In genomic region chr6:8085053-8085511, GRCh38 we compare ENCODE assay signal across 8 cellular contexts. TPM values are rescaled to one million over a fixed set of nuclear protein-coding genes. Genes with fewer than 3 reads are reported as not detected.
A peak's percentile ranks its signal among the peaks of the same experiment; 100 is the strongest.
DNase-seq lines count a peak whose midpoint lies in the region; ATAC-seq and TF ChIP-seq lines count a peak whose summit lies in the region.

No MANE protein-coding gene starts in this region.

- POLR2A ChIA-PET in PC-9 (lab: Charles Lee; ENCODE audit: unreplicated experiment), result interaction anchor here (0.7 to 1.0 kb wide), 6 partner anchors 18 to 1525 kb away, joined by 4 to 10 read pairs (median 7); no protein-coding TSS in a partner anchor

- TF ChIP-seq POLR2A in transverse colon (IDR thresholded peaks at IDR 0.05), result no peak

- no peak for TF ChIP-seq CTCF in PC-9 (conservative IDR thresholded peaks at IDR 0.05)
- no peak for TF ChIP-seq CTCF in retinal pigment epithelial cell (conservative IDR thresholded peaks at IDR 0.05; ENCODE audit: low read depth, low read length)
- TF ChIP-seq CTCF in transverse colon (IDR thresholded peaks at IDR 0.05), result no peak

- in situ Hi-C loops in transverse colon (cut with MboI; ENCODE audit: low pct_ligation_motif_present in 1 of 4, low pct_unique_long_range_greater_than_20kb in 1 of 4, low sequenced_read_pairs in 3 of 4), result no loop called here

- no peak for TF ChIP-seq EP300 in transverse colon (IDR thresholded peaks at IDR 0.05; ENCODE audit: low read depth)

- peaks cover 23% of the 10 kb centered on the region for H3K79me2 ChIP-seq in PC-9 (ENCODE audit: low read depth)

- H3K4me1 ChIP-seq in PC-9 (replicated peaks; ENCODE audit: insufficient read depth) (peaks cover 58% of the 10 kb centered on the region), transverse colon (peaks cover 0 to 5% (median 0%) of the 10 kb centered on the region in 4 donors)

- DNase-seq in GM04504 (ENCODE audit: low read depth) (peak; percentile 74), PC-9 (peak; percentile 81 to 87), retinal pigment epithelial cell (ENCODE audit: low read depth) (peak; percentile 78), Kasumi-1 (lab: John Stamatoyannopoulos, UW) (no peak), transverse colon (no peak)

- ATAC-seq in esophagus mucosa (peak; percentile 74), HG03280 (IDR thresholded peaks at IDR 0.05; ENCODE audit: unreplicated experiment) (no peak), GM21528 (IDR thresholded peaks at IDR 0.05; ENCODE audit: low FRiP score, unreplicated experiment) (no peak)

- no peaks in the 10 kb centered on the region for H4K20me1 ChIP-seq in PC-9 (ENCODE audit: insufficient read depth)

- peaks cover 10% of the 10 kb centered on the region; the same call in 1 of the 2 replicates for H3K36me3 ChIP-seq in PC-9 (ENCODE audit: low read depth)
- peaks cover 0 to 18% (median 8%) of the 10 kb centered on the region in 4 donors for H3K36me3 ChIP-seq in transverse colon

- no TSS peak for BruUV-seq in PC-9 (replicated peaks; lab: Mats Ljungman, UMichigan)

- intact Hi-C loops in PC-9 (cut with micrococcal nuclease; ENCODE audit: unreplicated experiment) (loop anchor here (10.0 kb wide), 1 partner anchor 350 kb away; the partner anchor contains the start of gene SLC35B3), transverse colon (cut with DNase I; ENCODE audit: low total_unique reads) (no loop called here)

- WGBS in transverse colon (ENCODE audit: low coverage in 1 of 2), 2 donors, result 65 to 76% methylated on average over 2 of the region's 2 CpGs

- peak overlapping the region; percentile 60 for H3K4me2 ChIP-seq in PC-9

- no peak overlapping the region for H2AFZ ChIP-seq in PC-9

- H3K9me2 ChIP-seq in PC-9 (ENCODE audit: insufficient read depth), result no peaks in the 10 kb centered on the region

- H3F3A ChIP-seq in PC-9 (ENCODE audit: insufficient read depth, low read depth), result peaks cover 46% of the 10 kb centered on the region

- H3K27me3 ChIP-seq in PC-9 (ENCODE audit: insufficient read depth, low read depth) (no peaks in the 10 kb centered on the region), transverse colon (no peaks in the 10 kb centered on the region)

- H3K27ac ChIP-seq in PC-9 (peak overlapping the region; percentile 72), transverse colon (no peak overlapping the region)

- H3K4me3 ChIP-seq in PC-9 (no peak overlapping the region), retinal pigment epithelial cell (ENCODE audit: low read length) (no peak overlapping the region), transverse colon (no peak overlapping the region)

- H3K9me3 ChIP-seq in PC-9 (ENCODE audit: insufficient read depth, low read depth), result no peaks in the 10 kb centered on the region
- H3K9me3 ChIP-seq in transverse colon, result no peaks in the 10 kb centered on the region

- CTCF ChIA-PET in PC-9 (lab: Charles Lee), result interaction anchor here (0.5 kb wide), 1 partner anchor 17 kb away, joined by 10 read pairs; the partner anchor contains the start of gene EEF1E1

RNA-seq across cellular contexts. Expression of gene EEF1E1, which starts 17.3 kb away (rescaled TPM):
- 28.6 and 50.9 TPM in 2 replicates for total RNA-seq in PC-9 (2021)
- total RNA-seq in esophagus mucosa, result 21.4 TPM
- total RNA-seq in transverse colon, result 10 to 100 TPM in 2 of 4 donors, not detected in 2; 14.9 to 27.0 TPM

RNA-seq across cellular contexts. Expression of gene BLOC1S5, which starts 20.9 kb away (rescaled TPM):
- 12.5 and 16.1 TPM in 2 replicates for total RNA-seq in PC-9 (2021)
- 6.5 TPM for total RNA-seq in esophagus mucosa
- total RNA-seq in transverse colon, result 10 to 100 TPM in 2 of 4 donors, 1 to 10 TPM in 2; 2.0 to 12.7 (median 10.3) TPM

Comparison
In these comparisons a context has a peak if more than half of its experiments do, and no peak if none do; other contexts are left out.
1. DNase-seq: peak in GM04504 (single experiment), PC-9 (2 of 2) and retinal pigment epithelial cell (single experiment); none in Kasumi-1 (0 of 2) and transverse colon (single experiment).